In genomic region chr10:6322805-6323204, GRCh38 we compare ENCODE assay signal across 22 cellular contexts.
"Had no signal": no experiment of that assay in that cellular context is flagged by ENCODE, and none has a peak within 500 bp of the region (broad histone marks: within the 10 kb centered on the region; RNA-seq: fewer than 3 reads in every experiment).

No MANE protein-coding gene starts in this region.

- H3K9me3 Mint-ChIP-seq: IgD-negative memory B cell had no signal

- DNase-seq: Kasumi-1, MM.1S, NCI-H1092 treated with DMSO at 0.1 percent for 48 hours, NCI-H1436, NCI-H187, NCI-H2029, NCI-H2081 treated with DMSO at 0.1 percent for 48 hours, NCI-H2171, NCI-H226, NCI-H446, NCI-H510A, NCI-H524 treated with DMSO at 0.1 percent for 48 hours, NCI-H69, NCI-H774, PC-3, SHP77 treated with DMSO at 0.1 percent for 48 hours, SJCRH30 had no signal

- ATAC-seq: HepG2, K562, Panc1, PC-3, SK-N-SH treated with all-trans-retinoic acid at 6 μM for 48 hours had no signal

- H3K4me3 Mint-ChIP-seq: IgD-negative memory B cell had no signal

- H3K27ac Mint-ChIP-seq: IgD-negative memory B cell had no signal
